1 cellular context compared by ENCODE assay signal in the genomic region with DNA sequence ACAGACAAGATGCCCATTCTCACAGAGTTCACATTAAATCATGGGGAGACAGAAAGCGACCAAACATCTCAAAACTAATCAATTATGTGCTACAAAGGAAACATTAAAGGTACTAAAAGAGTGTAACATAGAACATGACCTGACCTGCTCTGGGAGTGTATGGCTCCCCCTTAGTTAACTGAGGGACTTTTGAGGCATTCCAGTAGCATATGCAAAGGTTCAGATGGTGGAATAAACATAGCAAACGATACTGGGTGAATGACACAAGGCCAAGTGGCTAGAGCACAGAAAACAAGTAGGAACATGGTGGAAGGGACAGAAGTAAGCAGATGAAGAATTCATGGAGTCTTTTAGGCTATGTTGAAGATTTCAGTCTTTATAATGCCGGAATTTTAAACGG.
TF ChIP-seq lines count a peak whose summit lies in the region.

No MANE protein-coding gene starts in this region.

TF ChIP-seq in IMR-90, 13 proteins besides CTCF, POLR2A, EP300 and RAD21:
- no peak for TF ChIP-seq CHD1 (IDR thresholded peaks at IDR 0.05; ENCODE audit: low read depth, low read length)
- TF ChIP-seq BHLHE40 (IDR thresholded peaks at IDR 0.05; ENCODE audit: low read depth, low read length), result no peak
- no peak for TF ChIP-seq RFX5 (IDR thresholded peaks at IDR 0.05; ENCODE audit: low read depth, low read length)
- TF ChIP-seq MAZ (IDR thresholded peaks at IDR 0.05; ENCODE audit: borderline replicate concordance, low read depth, low read length), result no peak
- TF ChIP-seq SMC3 (IDR thresholded peaks at IDR 0.05; ENCODE audit: low read depth, low read length), result no peak
TF ChIP-seq in IMR-90: peak in this region for 0.
